In genomic region chr5:67166886-67167285, GRCh38 we compare ENCODE assay signal across 9 cellular contexts. TPM values are rescaled to one million over a fixed set of nuclear protein-coding genes. Genes with fewer than 3 reads are reported as not detected.
DNase-seq lines count a peak whose midpoint lies in the region; ATAC-seq and TF ChIP-seq lines count a peak whose summit lies in the region.
"Had no signal": no experiment of that assay in that cellular context is flagged by ENCODE, and none has a peak within 500 bp of the region (broad histone marks: within the 10 kb centered on the region; RNA-seq: fewer than 3 reads in every experiment).

No MANE protein-coding gene starts in this region.

- CTCF ChIA-PET in activated CD8-positive, alpha-beta T cell treated with anti-CD3 and anti-CD28 coated beads for 36 hours (lab: Charles Lee): interaction anchor here (0.5 to 18.9 kb wide), 15 partner anchors 9 to 1120 kb away, joined by 3 to 349 read pairs (median 5); partner anchors contain the start of gene CD180

- POLR2A ChIA-PET in activated CD8-positive, alpha-beta T cell treated with anti-CD3 and anti-CD28 coated beads for 36 hours (lab: Charles Lee): interaction anchor here (0.9 to 5.1 kb wide), 9 partner anchors 8 to 1049 kb away, joined by 3 to 44 read pairs (median 4); partner anchors contain the start of gene PIK3R1

- peak; percentile 2 for ATAC-seq in activated CD8-positive, alpha-beta T cell treated with anti-CD3 and anti-CD28 coated beads for 36 hours
- no peak for ATAC-seq in HG02840 (IDR thresholded peaks at IDR 0.05; ENCODE audit: low FRiP score, unreplicated experiment)

- intact Hi-C loops in activated CD8-positive, alpha-beta T cell treated with anti-CD3 and anti-CD28 coated beads for 36 hours (cut with micrococcal nuclease): loop anchor here (2.0 kb wide), 1 partner anchor 40 kb away; no protein-coding TSS in a partner anchor

- DNase-seq in activated CD8-positive, alpha-beta T cell treated with anti-CD3 and anti-CD28 coated beads for 36 hours: no peak
- DNase-seq in NCI-H526 (lab: John Stamatoyannopoulos, UW) (no peak), islet precursor cell (no peak), GF-D8 (lab: John Stamatoyannopoulos, UW) (no peak)
- DNase-seq: NCI-H526 treated with DMSO at 0.1 percent for 48 hours had no signal

- H3K4me3 Mint-ChIP-seq in activated CD8-positive, alpha-beta T cell treated with anti-CD3 and anti-CD28 coated beads for 36 hours: peak overlapping the region; percentile 75
- peak overlapping the region; percentile 86 for H3K4me3 Mint-ChIP-seq in stimulated activated naive CD8-positive, alpha-beta T cell treated with anti-CD3 and anti-CD28 coated beads, Interleukin-15, Interleukin-2, amounts not matched to agents 100 ng/mL and 50 ng/mL, for 24 hours

- H3K27me3 ChIP-seq in HUES48 (ENCODE audit: control insufficient read depth, insufficient read depth, low read length): no peaks in the 10 kb centered on the region
- no peaks in the 10 kb centered on the region for H3K27me3 ChIP-seq in iPS-18a (ENCODE audit: control insufficient read depth, insufficient read depth, low read length)

- no peaks in the 10 kb centered on the region for H3K27me3 Mint-ChIP-seq in activated CD8-positive, alpha-beta T cell treated with anti-CD3 and anti-CD28 coated beads for 36 hours
- H3K27me3 Mint-ChIP-seq in stimulated activated naive CD8-positive, alpha-beta T cell treated with anti-CD3 and anti-CD28 coated beads, Interleukin-15, Interleukin-2, amounts not matched to agents 100 ng/mL and 50 ng/mL, for 24 hours: no peaks in the 10 kb centered on the region

- H3K4me3 ChIP-seq in HUES48 (ENCODE audit: low read depth, low read length) (no peak overlapping the region), iPS-18a (ENCODE audit: low read length) (peak overlapping the region; percentile 34)

- H3K27ac Mint-ChIP-seq in activated CD8-positive, alpha-beta T cell treated with anti-CD3 and anti-CD28 coated beads for 36 hours: peak overlapping the region; percentile 97
- H3K27ac Mint-ChIP-seq in stimulated activated naive CD8-positive, alpha-beta T cell treated with anti-CD3 and anti-CD28 coated beads, Interleukin-15, Interleukin-2, amounts not matched to agents 100 ng/mL and 50 ng/mL, for 24 hours: peak overlapping the region; percentile 96

- H3K9ac ChIP-seq in HUES48 (ENCODE audit: low read depth, low read length) (peak overlapping the region; percentile 72), iPS-18a (ENCODE audit: low read length) (peak overlapping the region; percentile 73)

- no peak for TF ChIP-seq CTCF in activated CD8-positive, alpha-beta T cell treated with anti-CD3 and anti-CD28 coated beads for 36 hours (IDR thresholded peaks at IDR 0.05)

- H3K27ac ChIP-seq in HUES48 (ENCODE audit: low read depth, low read length) (no peak overlapping the region), iPS-18a (ENCODE audit: low read length) (no peak overlapping the region)

- peaks cover 20% of the 10 kb centered on the region for H3K36me3 Mint-ChIP-seq in activated CD8-positive, alpha-beta T cell treated with anti-CD3 and anti-CD28 coated beads for 36 hours (ENCODE audit: low read depth)
- peaks cover 21% of the 10 kb centered on the region for H3K36me3 Mint-ChIP-seq in stimulated activated naive CD8-positive, alpha-beta T cell treated with anti-CD3 and anti-CD28 coated beads, Interleukin-15, Interleukin-2, amounts not matched to agents 100 ng/mL and 50 ng/mL, for 24 hours (ENCODE audit: low read depth)

- H3K36me3 ChIP-seq in HUES48 (ENCODE audit: control insufficient read depth, insufficient read depth, low read length) (no peaks in the 10 kb centered on the region), iPS-18a (ENCODE audit: control insufficient read depth, low read depth, low read length) (no peaks in the 10 kb centered on the region)

- peaks cover 40% of the 10 kb centered on the region for H3K4me1 Mint-ChIP-seq in activated CD8-positive, alpha-beta T cell treated with anti-CD3 and anti-CD28 coated beads for 36 hours (ENCODE audit: low read depth)
- peaks cover 44% of the 10 kb centered on the region for H3K4me1 Mint-ChIP-seq in stimulated activated naive CD8-positive, alpha-beta T cell treated with anti-CD3 and anti-CD28 coated beads, Interleukin-15, Interleukin-2, amounts not matched to agents 100 ng/mL and 50 ng/mL, for 24 hours (ENCODE audit: low read depth)

- H3K4me1 ChIP-seq in HUES48 (ENCODE audit: control insufficient read depth, insufficient read depth, low read length): peaks cover 16% of the 10 kb centered on the region
- H3K4me1 ChIP-seq in iPS-18a (ENCODE audit: control insufficient read depth, low read depth, low read length): peaks cover 13% of the 10 kb centered on the region

- no peaks in the 10 kb centered on the region for H3K9me3 Mint-ChIP-seq in activated CD8-positive, alpha-beta T cell treated with anti-CD3 and anti-CD28 coated beads for 36 hours
- no peaks in the 10 kb centered on the region for H3K9me3 Mint-ChIP-seq in stimulated activated naive CD8-positive, alpha-beta T cell treated with anti-CD3 and anti-CD28 coated beads, Interleukin-15, Interleukin-2, amounts not matched to agents 100 ng/mL and 50 ng/mL, for 24 hours

- H3K9me3 ChIP-seq in HUES48 (ENCODE audit: control insufficient read depth, insufficient read depth, low read length): no peaks in the 10 kb centered on the region
- no peaks in the 10 kb centered on the region for H3K9me3 ChIP-seq in iPS-18a (ENCODE audit: control insufficient read depth, low read depth, low read length)

RNA-seq across cellular contexts. Expression of gene CD180, which starts 29.7 kb away (rescaled TPM):
- total RNA-seq in activated CD8-positive, alpha-beta T cell treated with anti-CD3 and anti-CD28 coated beads for 36 hours: not detected
